ENCODE assay signal across 1 cellular context in genomic region chr11:92852946-92853345, GRCh38.
TF ChIP-seq lines count a peak whose summit lies in the region.

No MANE protein-coding gene starts in this region.

TF ChIP-seq in HepG2, 621 proteins besides CTCF, POLR2A, EP300 and RAD21 (continued from another document):
- TF ChIP-seq ZNF512 (CRISPR knock-in tag; IDR thresholded peaks at IDR 0.05) (no peak), IRF1 (CRISPR knock-in tag; IDR thresholded peaks at IDR 0.05; ENCODE audit: low read depth) (no peak), ZNF207 (IDR thresholded peaks at IDR 0.05; ENCODE audit: borderline replicate concordance) (no peak), ZNF788 (CRISPR knock-in tag; IDR thresholded peaks at IDR 0.05; ENCODE audit: borderline replicate concordance) (no peak), CHD2 (IDR thresholded peaks at IDR 0.05; ENCODE audit: low read depth, low read length) (no peak)
